1 cellular context compared by ENCODE assay signal in the genomic region with DNA sequence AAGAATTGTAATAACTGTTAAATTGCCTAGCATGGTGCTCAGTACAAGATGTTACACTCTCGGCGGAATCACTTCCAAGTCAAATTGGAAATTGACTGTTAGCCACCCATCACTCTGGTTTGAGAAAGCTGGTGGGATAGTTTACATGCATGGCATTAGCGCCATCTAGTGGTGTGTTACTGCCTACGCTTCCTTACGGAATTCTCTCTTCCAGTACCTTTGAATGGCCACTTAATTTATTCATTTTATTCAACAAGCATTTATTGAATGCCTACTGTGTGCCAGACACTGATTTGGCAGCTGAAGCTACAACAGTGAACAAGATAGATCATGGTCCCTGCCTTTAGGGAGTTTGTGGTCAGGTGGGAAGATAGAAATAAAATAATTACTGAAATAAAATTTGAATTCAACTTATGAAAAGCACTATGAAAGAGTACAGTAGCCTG.
TF ChIP-seq lines count a peak whose summit lies in the region.

No MANE protein-coding gene starts in this region.

TF ChIP-seq in H1, 55 proteins besides CTCF, POLR2A, EP300 and RAD21:
- TF ChIP-seq TEAD4 (IDR thresholded peaks at IDR 0.05; ENCODE audit: low read depth, low read length) (peak; percentile 60; the same call in 1 of the 2 replicates), ZNF274 (IDR thresholded peaks at IDR 0.05; ENCODE audit: borderline replicate concordance, extremely low read depth, low read length) (no peak), KDM5A (IDR thresholded peaks at IDR 0.05; ENCODE audit: low read length) (no peak)
- TF ChIP-seq, protein P1, sequence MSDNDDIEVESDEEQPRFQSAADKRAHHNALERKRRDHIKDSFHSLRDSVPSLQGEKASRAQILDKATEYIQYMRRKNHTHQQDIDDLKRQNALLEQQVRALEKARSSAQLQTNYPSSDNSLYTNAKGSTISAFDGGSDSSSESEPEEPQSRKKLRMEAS (IDR thresholded peaks at IDR 0.05) = no peak
- TF ChIP-seq, protein P2, sequence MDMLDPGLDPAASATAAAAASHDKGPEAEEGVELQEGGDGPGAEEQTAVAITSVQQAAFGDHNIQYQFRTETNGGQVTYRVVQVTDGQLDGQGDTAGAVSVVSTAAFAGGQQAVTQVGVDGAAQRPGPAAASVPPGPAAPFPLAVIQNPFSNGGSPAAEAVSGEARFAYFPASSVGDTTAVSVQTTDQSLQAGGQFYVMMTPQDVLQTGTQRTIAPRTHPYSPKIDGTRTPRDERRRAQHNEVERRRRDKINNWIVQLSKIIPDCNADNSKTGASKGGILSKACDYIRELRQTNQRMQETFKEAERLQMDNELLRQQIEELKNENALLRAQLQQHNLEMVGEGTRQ (IDR thresholded peaks at IDR 0.05; ENCODE audit: low read length) = no peak
